ENCODE assay signal across 4 cellular contexts in genomic region chr14:106369456-106369855, GRCh38.
A peak's percentile ranks its signal among the peaks of the same experiment; 100 is the strongest.
DNase-seq lines count a peak whose midpoint lies in the region; ATAC-seq, FAIRE-seq and TF ChIP-seq lines count a peak whose summit lies in the region.
"Not testable (repeated sequence)": the region's sequence is repeated elsewhere in the genome, so short reads cannot be mapped to it uniquely, and the experiment has no call there.

No MANE protein-coding gene starts in this region.

- H3K9ac ChIP-seq in DND-41 (ENCODE audit: low read depth, low read length); kidney (ENCODE audit: low read length in 2 of 2): not testable (repeated sequence)

- not testable (repeated sequence) for FAIRE-seq in kidney (lab: Jason Lieb, UNC)

- peaks cover 49% of the 10 kb centered on the region for H3K36me3 ChIP-seq in DND-41 (ENCODE audit: insufficient read depth, low read length)
- H3K36me3 ChIP-seq in kidney (ENCODE audit: control insufficient read depth in 1 of 2, insufficient read depth in 2 of 2, low read length in 2 of 2) = not testable (repeated sequence)

- peaks cover 27% of the 10 kb centered on the region for H3K79me2 ChIP-seq in DND-41 (ENCODE audit: insufficient read depth, low read length)

- not testable (repeated sequence) for H3K27me3 ChIP-seq in DND-41 (ENCODE audit: insufficient read depth, low read length, poor library complexity)

- H2AFZ ChIP-seq in DND-41 (ENCODE audit: low read depth, low read length) = not testable (repeated sequence)

- peaks cover 39% of the 10 kb centered on the region for H3K4me1 ChIP-seq in DND-41 (ENCODE audit: insufficient read depth, low read length)
- H3K4me1 ChIP-seq in kidney (ENCODE audit: control insufficient read depth in 1 of 2, insufficient read depth in 1 of 2, low read depth in 1 of 2, low read length in 2 of 2) = not testable (repeated sequence)

- H3K36me3 Mint-ChIP-seq in T-helper 2 cell treated with Interferon-gamma antibody and Interleukin-4, amounts not matched to agents 5 μg/mL and 100 μg/mL, for 36 hours (ENCODE audit: low read depth); osteocyte (ENCODE audit: unreplicated experiment): not testable (repeated sequence)

- not testable (repeated sequence) for H3K27ac ChIP-seq in DND-41 (ENCODE audit: low read length); kidney (ENCODE audit: low read depth in 2 of 2, low read length in 2 of 2)

- ATAC-seq in DND-41 (ENCODE audit: insufficient read depth, low read depth) = not testable (repeated sequence)

- not testable (repeated sequence) for H3K4me3 ChIP-seq in DND-41 (ENCODE audit: low read depth in 1 of 2, low read length in 2 of 2); kidney (ENCODE audit: low read length in 2 of 2)

- intact Hi-C loops in kidney (cut with DNase I) = not testable (repeated sequence)

- H3K27me3 Mint-ChIP-seq in T-helper 2 cell treated with Interferon-gamma antibody and Interleukin-4, amounts not matched to agents 5 μg/mL and 100 μg/mL, for 36 hours (ENCODE audit: low read depth) = peaks cover 24% of the 10 kb centered on the region
- not testable (repeated sequence) for H3K27me3 Mint-ChIP-seq in osteocyte (ENCODE audit: unreplicated experiment)

- H3K4me1 Mint-ChIP-seq in T-helper 2 cell treated with Interferon-gamma antibody and Interleukin-4, amounts not matched to agents 5 μg/mL and 100 μg/mL, for 36 hours (ENCODE audit: low read depth) = peaks cover 14% of the 10 kb centered on the region
- H3K4me1 Mint-ChIP-seq in osteocyte (ENCODE audit: unreplicated experiment) = not testable (repeated sequence)

- not testable (repeated sequence) for H3K4me3 Mint-ChIP-seq in T-helper 2 cell treated with Interferon-gamma antibody and Interleukin-4, amounts not matched to agents 5 μg/mL and 100 μg/mL, for 36 hours; osteocyte (ENCODE audit: unreplicated experiment)

- H3K9me3 ChIP-seq in DND-41 (ENCODE audit: insufficient read depth, low read length, severe bottlenecking); kidney (ENCODE audit: control insufficient read depth in 1 of 2, low read length in 2 of 2): not testable (repeated sequence)

- not testable (repeated sequence) for H3K4me2 ChIP-seq in DND-41 (ENCODE audit: insufficient read depth, low read length)

- peak; percentile 13 for DNase-seq in DND-41
- peak; percentile 1 for DNase-seq in T-helper 2 cell treated with Interferon-gamma antibody and Interleukin-4, amounts not matched to agents 5 μg/mL and 100 μg/mL, for 36 hours (ENCODE audit: low spot score)
- peak; percentile 26 for DNase-seq in kidney
- peak; percentile 83 for DNase-seq in osteocyte (ENCODE audit: extremely low spot score, unreplicated experiment)

- H3K9me3 Mint-ChIP-seq in T-helper 2 cell treated with Interferon-gamma antibody and Interleukin-4, amounts not matched to agents 5 μg/mL and 100 μg/mL, for 36 hours = not testable (repeated sequence)
- H3K9me3 Mint-ChIP-seq in osteocyte (ENCODE audit: unreplicated experiment) = peaks cover 58% of the 10 kb centered on the region

- not testable (repeated sequence) for TF ChIP-seq CTCF in DND-41 (IDR thresholded peaks at IDR 0.05; ENCODE audit: borderline replicate concordance, extremely low read depth, low read length, poor library complexity, severe bottlenecking); kidney (IDR thresholded peaks at IDR 0.05; ENCODE audit: borderline replicate concordance, extremely low read depth, insufficient read depth); osteocyte (IDR thresholded peaks at IDR 0.05)

- not testable (repeated sequence) for H4K20me1 ChIP-seq in DND-41 (ENCODE audit: insufficient read depth, low read length)

- H3K27ac Mint-ChIP-seq in T-helper 2 cell treated with Interferon-gamma antibody and Interleukin-4, amounts not matched to agents 5 μg/mL and 100 μg/mL, for 36 hours; osteocyte (ENCODE audit: unreplicated experiment): not testable (repeated sequence)

Comparison
In these comparisons a context has a peak if more than half of its experiments do, and no peak if none do; other contexts are left out.
1. DNase-seq: peak in every context shown above with its lines; median percentile 83 in osteocyte; 26 in kidney; 13 in DND-41; 1 in T-helper 2 cell treated with Interferon-gamma antibody and Interleukin-4, amounts not matched to agents 5 μg/mL and 100 μg/mL, for 36 hours.